Comparison of ENCODE assay signal across 35 cellular contexts in genomic region chr17:33776903-33777302, GRCh38.
"Had no signal": no experiment of that assay in that cellular context is flagged by ENCODE, and none has a peak within 500 bp of the region (broad histone marks: within the 10 kb centered on the region; RNA-seq: fewer than 3 reads in every experiment).

No MANE protein-coding gene starts in this region.

- H3K4me3 ChIP-seq: MG63 had no signal

- H3K36me3 ChIP-seq: MG63 had no signal

- H3K27me3 ChIP-seq: MG63 had no signal

- H3K9ac ChIP-seq: KMS-11 had no signal

- H3K27ac ChIP-seq: KMS-11 had no signal

- H3K4me2 ChIP-seq: KMS-11 had no signal

- DNase-seq: Karpas-422, Kasumi-1, MG63, MM.1S, MV-4-11, NCI-H1048, NCI-H1092, NCI-H1092 treated with DMSO at 0.1 percent for 48 hours, NCI-H1105, NCI-H1105 treated with DMSO at 0.1 percent for 48 hours, NCI-H1417, NCI-H1417 treated with DMSO at 0.1 percent for 48 hours, NCI-H1436, NCI-H1436 treated with DMSO at 0.1 percent for 48 hours, NCI-H146, NCI-H1694, NCI-H1694 treated with DMSO at 0.1 percent for 48 hours, NCI-H187, NCI-H187 treated with DMSO at 0.1 percent for 48 hours, NCI-H1930, NCI-H2029, NCI-H2029 treated with DMSO at 0.1 percent for 48 hours, NCI-H2081, NCI-H2081 treated with DMSO at 0.1 percent for 48 hours, NCI-H2107, NCI-H2171, NCI-H2171 treated with DMSO at 0.1 percent for 48 hours, NCI-H2227 treated with DMSO at 0.1 percent for 48 hours, NCI-H226, NCI-H345, NCI-H446, NCI-H446 treated with DMSO at 0.1 percent for 48 hours, NCI-H510A, NCI-H510A treated with DMSO at 0.1 percent for 48 hours had no signal

- H3K9me3 ChIP-seq: MG63 had no signal
